ENCODE assay signal across 8 cellular contexts in the genomic region with DNA sequence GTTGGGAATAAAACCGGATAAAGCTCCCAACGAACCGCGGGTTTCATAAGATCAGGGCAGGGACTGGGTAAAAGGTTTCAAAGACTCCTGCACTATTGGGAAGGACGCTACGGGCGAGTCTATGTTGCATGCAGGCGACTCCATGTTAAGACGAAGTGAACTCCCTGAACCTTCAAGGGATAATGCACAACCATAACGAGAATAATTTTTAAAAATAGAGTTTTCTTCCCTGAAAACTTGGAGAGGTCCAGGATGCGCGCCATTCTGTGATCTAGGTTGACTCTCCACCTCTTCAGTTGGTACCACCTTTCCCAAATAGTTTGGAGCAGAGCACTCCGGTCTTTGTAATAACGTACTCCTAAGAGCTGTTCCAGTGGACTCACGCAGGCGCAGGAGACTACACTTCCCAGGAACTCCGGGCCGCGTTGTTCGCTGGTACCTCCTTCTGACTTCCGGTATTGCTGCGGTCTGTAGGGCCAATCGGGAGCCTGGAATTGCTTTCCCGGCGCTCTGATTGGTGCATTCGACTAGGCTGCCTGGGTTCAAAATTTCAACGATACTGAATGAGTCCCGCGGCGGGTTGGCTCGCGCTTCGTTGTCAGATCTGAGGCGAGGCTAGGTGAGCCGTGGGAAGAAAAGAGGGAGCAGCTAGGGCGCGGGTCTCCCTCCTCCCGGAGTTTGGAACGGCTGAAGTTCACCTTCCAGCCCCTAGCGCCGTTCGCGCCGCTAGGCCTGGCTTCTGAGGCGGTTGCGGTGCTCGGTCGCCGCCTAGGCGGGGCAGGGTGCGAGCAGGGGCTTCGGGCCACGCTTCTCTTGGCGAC. TPM values are rescaled to one million over a fixed set of nuclear protein-coding genes. Genes with fewer than 3 reads are reported as not detected.
DNase-seq lines count a peak whose midpoint lies in the region; ATAC-seq and TF ChIP-seq lines count a peak whose summit lies in the region.

A gene with protein sequence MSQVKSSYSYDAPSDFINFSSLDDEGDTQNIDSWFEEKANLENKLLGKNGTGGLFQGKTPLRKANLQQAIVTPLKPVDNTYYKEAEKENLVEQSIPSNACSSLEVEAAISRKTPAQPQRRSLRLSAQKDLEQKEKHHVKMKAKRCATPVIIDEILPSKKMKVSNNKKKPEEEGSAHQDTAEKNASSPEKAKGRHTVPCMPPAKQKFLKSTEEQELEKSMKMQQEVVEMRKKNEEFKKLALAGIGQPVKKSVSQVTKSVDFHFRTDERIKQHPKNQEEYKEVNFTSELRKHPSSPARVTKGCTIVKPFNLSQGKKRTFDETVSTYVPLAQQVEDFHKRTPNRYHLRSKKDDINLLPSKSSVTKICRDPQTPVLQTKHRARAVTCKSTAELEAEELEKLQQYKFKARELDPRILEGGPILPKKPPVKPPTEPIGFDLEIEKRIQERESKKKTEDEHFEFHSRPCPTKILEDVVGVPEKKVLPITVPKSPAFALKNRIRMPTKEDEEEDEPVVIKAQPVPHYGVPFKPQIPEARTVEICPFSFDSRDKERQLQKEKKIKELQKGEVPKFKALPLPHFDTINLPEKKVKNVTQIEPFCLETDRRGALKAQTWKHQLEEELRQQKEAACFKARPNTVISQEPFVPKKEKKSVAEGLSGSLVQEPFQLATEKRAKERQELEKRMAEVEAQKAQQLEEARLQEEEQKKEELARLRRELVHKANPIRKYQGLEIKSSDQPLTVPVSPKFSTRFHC (plus strand): TSS at position 562 of the 821 bp plus-strand sequence. CDS start 18,187 bp downstream, outside the sequence.

- peak within 1 kb of the TSS; percentile 44 for H2AK5ac ChIP-seq in mesenchymal stem cell (ENCODE audit: low read length, severe bottlenecking)

- H3K9me3 ChIP-seq in endocrine pancreas (ENCODE audit: control insufficient read depth, low read length) = no peaks in the 10 kb centered on the region
- H3K9me3 ChIP-seq in mesenchymal stem cell (ENCODE audit: control insufficient read depth, low read length) = no peaks in the 10 kb centered on the region

- peak within 1 kb of the TSS; percentile 9 for H4K91ac ChIP-seq in mesenchymal stem cell (ENCODE audit: low read length)

- H2BK12ac ChIP-seq in mesenchymal stem cell (ENCODE audit: low read length in 2 of 2) = no peak within 1 kb of the TSS

- peak within 1 kb of the TSS; percentile 62 to 82 for H3K4ac ChIP-seq in mesenchymal stem cell (ENCODE audit: low read depth in 1 of 2, low read length in 2 of 2)

- H2AFZ ChIP-seq in mesenchymal stem cell (ENCODE audit: low read depth, low read length) = peak within 1 kb of the TSS; percentile 100

- no peaks in the 10 kb centered on the region for H3K36me3 Mint-ChIP-seq in Calu3 (ENCODE audit: insufficient read depth, unreplicated experiment)

- intact Hi-C loops in Calu3 (cut with micrococcal nuclease; ENCODE audit: unreplicated experiment) = no loop called here

- H2BK5ac ChIP-seq in mesenchymal stem cell (ENCODE audit: low read depth, low read length, poor library complexity, severe bottlenecking) = peak within 1 kb of the TSS; percentile 57

- H2BK120ac ChIP-seq in mesenchymal stem cell (ENCODE audit: low read depth, low read length) = peak within 1 kb of the TSS; percentile 58

- ATAC-seq in GM21367 (IDR thresholded peaks at IDR 0.05; ENCODE audit: unreplicated experiment) = peak; percentile 86

- no peak within 1 kb of the TSS for H3K27ac Mint-ChIP-seq in Calu3 (ENCODE audit: unreplicated experiment)

- no peaks in the 10 kb centered on the region for H3K27me3 Mint-ChIP-seq in Calu3 (ENCODE audit: unreplicated experiment)

- H3K9me3 Mint-ChIP-seq in Calu3 (ENCODE audit: low read depth, unreplicated experiment) = no peaks in the 10 kb centered on the region

- H3K23ac ChIP-seq in mesenchymal stem cell (ENCODE audit: low read length in 2 of 2) = no peak within 1 kb of the TSS

- H3K18ac ChIP-seq in mesenchymal stem cell (ENCODE audit: low read depth in 1 of 2, low read length in 2 of 2) = peak within 1 kb of the TSS; percentile 58 to 89

- peak within 1 kb of the TSS; percentile 86 for H4K8ac ChIP-seq in mesenchymal stem cell (ENCODE audit: low read length)

- H3K4me3 Mint-ChIP-seq in Calu3 (ENCODE audit: low read depth, unreplicated experiment) = no peak within 1 kb of the TSS

- no peak for TF ChIP-seq CTCF in Calu3 (IDR thresholded peaks at IDR 0.05; ENCODE audit: unreplicated experiment)

- CTCF ChIA-PET in Calu3 (lab: Charles Lee) = interaction anchor here (0.9 to 5.0 kb wide), 10 partner anchors 11 to 176 kb away, joined by 3 to 25 read pairs (median 3); a partner anchor contains a TSS
- CTCF ChIA-PET in activated CD8-positive, alpha-beta memory T cell treated with anti-CD3 and anti-CD28 coated beads for 36 hours (lab: Charles Lee) = interaction anchor here (1.0 to 3.4 kb wide), 4 partner anchors 15 to 105 kb away, joined by 3 to 12 read pairs (median 4); no protein-coding TSS in a partner anchor

- H3K79me1 ChIP-seq in mesenchymal stem cell (replicated peaks; ENCODE audit: low read length, poor library complexity, severe bottlenecking) = peaks cover 13% of the 10 kb centered on the region

- POLR2A ChIA-PET in activated CD8-positive, alpha-beta memory T cell treated with anti-CD3 and anti-CD28 coated beads for 36 hours (lab: Charles Lee) = interaction anchor here (0.5 to 1.3 kb wide), 2 partner anchors 15 to 24 kb away, joined by 4 to 6 read pairs; no protein-coding TSS in a partner anchor

- H2BK15ac ChIP-seq in mesenchymal stem cell (ENCODE audit: low read depth, poor library complexity, severe bottlenecking) = peak within 1 kb of the TSS; percentile 39

- no TSS peak for BruUV-seq in Calu3 (replicated peaks; lab: Mats Ljungman, UMichigan)

- H3K36me3 ChIP-seq in endocrine pancreas (ENCODE audit: control insufficient read depth, insufficient read depth, low read length) (no peaks in the 10 kb centered on the region), mesenchymal stem cell (ENCODE audit: control insufficient read depth in 1 of 2, insufficient read depth in 2 of 2, low read depth in 1 of 2, low read length in 2 of 2) (no peaks in the 10 kb centered on the region)

- peak within 1 kb of the TSS; percentile 85 for H3K27ac ChIP-seq in mesenchymal stem cell (ENCODE audit: low read length, poor library complexity, severe bottlenecking)

- H3K27me3 ChIP-seq in endocrine pancreas (ENCODE audit: control insufficient read depth, insufficient read depth, low read length) (no peaks in the 10 kb centered on the region), mesenchymal stem cell (ENCODE audit: control insufficient read depth in 1 of 2, insufficient read depth in 1 of 2, low read length in 2 of 2) (no peaks in the 10 kb centered on the region)

- H3K4me3 ChIP-seq in endocrine pancreas (ENCODE audit: control insufficient read depth, insufficient read depth, low read length) (peak within 1 kb of the TSS; percentile 96), mesenchymal stem cell (ENCODE audit: insufficient read depth in 1 of 2, low read depth in 1 of 2, low read length in 2 of 2) (peak within 1 kb of the TSS; percentile 89 to 96)

- H3K4me1 Mint-ChIP-seq in Calu3 (ENCODE audit: low read depth, unreplicated experiment) = peaks cover 11% of the 10 kb centered on the region

- under 1% methylated on average over 54 of the region's 54 CpGs for WGBS in mesenchymal stem cell

- DNase-seq in Calu3 (peak; percentile 97), HT1080 (ENCODE audit: low read depth) (peak; percentile 98), NOMO-1 (lab: John Stamatoyannopoulos, UW; ENCODE audit: unreplicated experiment in 2 of 2) (peak; percentile 85 to 95), mesenchymal stem cell (peak; percentile 99)
- DNase-seq in stimulated activated CD8-positive, alpha-beta memory T cell treated with anti-CD3 and anti-CD28 coated beads, Interleukin-12 subunit alpha, Interleukin-12 subunit beta, amount 100 ng/mL, for 4 hours (ENCODE audit: low read depth) = peak; percentile 65

- peak within 1 kb of the TSS; percentile 77 for H3K4me2 ChIP-seq in mesenchymal stem cell (ENCODE audit: low read length, poor library complexity, severe bottlenecking)

- H3K4me1 ChIP-seq in endocrine pancreas (ENCODE audit: control insufficient read depth, insufficient read depth, low read length) = no peaks in the 10 kb centered on the region
- H3K4me1 ChIP-seq in mesenchymal stem cell (ENCODE audit: control insufficient read depth, insufficient read depth, low read depth, low read length) = peaks cover 3% of the 10 kb centered on the region

- H3K9ac ChIP-seq in endocrine pancreas (ENCODE audit: control insufficient read depth, insufficient read depth, low read length) (peak within 1 kb of the TSS; percentile 62), mesenchymal stem cell (ENCODE audit: low read length) (peak within 1 kb of the TSS; percentile 97)

- peak within 1 kb of the TSS in 1 of 2 experiments; percentile 66 for H3K14ac ChIP-seq in mesenchymal stem cell (ENCODE audit: low read length in 2 of 2)

RNA-seq across cellular contexts. Expression of the gene that starts here (rescaled TPM):
- total RNA-seq in Calu3 (2022) = 157 and 179 TPM in 2 replicates
- total RNA-seq in HT1080 (2014; rRNA removed; shearing (Covaris generic)) = 177 and 183 TPM in 2 replicates
- 121 and 137 TPM in 2 replicates for polyA plus RNA-seq in HT1080 (2015; cell fraction: cytosol; rRNA removed)
- 272 and 278 TPM in 2 replicates for polyA plus RNA-seq in HT1080 (2015; cell fraction: nucleus; rRNA removed)
- 10 to 100 TPM; 78.5 to 79.1 TPM for total RNA-seq in activated CD8-positive, alpha-beta memory T cell treated with anti-CD3 and anti-CD28 coated beads for 36 hours
- polyA plus RNA-seq in mesenchymal stem cell (2013, experiment 1 of 2) = 20.9 TPM
- 21.1 TPM for polyA plus RNA-seq in mesenchymal stem cell (2013, experiment 2 of 2)

Comparison
In these comparisons a context has a peak if more than half of its experiments do, and no peak if none do; other contexts are left out.
1. Peak in every context shown above with its lines: DNase-seq, ATAC-seq, H3K4me3 ChIP-seq and H3K27ac ChIP-seq.